14 cellular contexts compared by ENCODE assay signal in the genomic region with DNA sequence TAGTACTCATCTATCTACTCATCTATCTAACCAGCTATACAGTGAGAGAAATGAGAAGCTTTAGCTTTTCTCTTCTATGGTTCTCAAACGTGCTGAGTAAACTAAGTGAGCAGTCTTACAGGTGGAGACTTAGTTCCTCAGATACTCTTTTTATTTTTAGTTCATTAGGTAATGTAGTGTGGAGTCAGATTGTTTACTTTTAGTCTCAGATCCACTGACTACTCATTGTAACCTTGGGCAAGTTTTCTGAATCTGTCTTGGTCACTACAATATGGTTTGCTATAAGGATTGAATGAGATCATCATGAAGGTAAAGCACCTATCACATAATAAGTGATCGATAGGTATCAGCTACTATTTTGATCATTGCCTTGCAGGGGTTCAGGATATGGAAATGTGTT.
A peak's percentile ranks its signal among the peaks of the same experiment; 100 is the strongest.
DNase-seq lines count a peak whose midpoint lies in the region; ATAC-seq, FAIRE-seq and TF ChIP-seq lines count a peak whose summit lies in the region.
"Had no signal": no experiment of that assay in that cellular context is flagged by ENCODE, and none has a peak within 500 bp of the region (broad histone marks: within the 10 kb centered on the region; RNA-seq: fewer than 3 reads in every experiment).

No MANE protein-coding gene starts in this region.

- no peak overlapping the region for H3K4me2 ChIP-seq in MM.1S (ENCODE audit: low read depth, low read length)
- H3K4me2 ChIP-seq: BLaER1 treated with 17β-estradiol and CSF1 and Interleukin-3, amounts not matched to agents 10 nM and 100 nM had no signal

- peak; percentile 47 for FAIRE-seq in islet of Langerhans (lab: Jason Lieb, UNC)
- FAIRE-seq: GM12878 had no signal

- H3K4me3 ChIP-seq in MM.1S (ENCODE audit: low read length) (no peak overlapping the region), RWPE2 (ENCODE audit: severe bottlenecking) (no peak overlapping the region)
- H3K4me3 ChIP-seq: BLaER1 treated with 17β-estradiol and CSF1 and Interleukin-3, amounts not matched to agents 10 nM and 100 nM; GM12878 had no signal

- H3K27me3 ChIP-seq in MM.1S (replicated peaks; ENCODE audit: insufficient read depth, low read length) (no peaks in the 10 kb centered on the region), RWPE2 (ENCODE audit: insufficient read depth, poor library complexity, severe bottlenecking) (no peaks in the 10 kb centered on the region)
- H3K27me3 ChIP-seq: BLaER1 treated with 17β-estradiol and CSF1 and Interleukin-3, amounts not matched to agents 10 nM and 100 nM had no signal

- peak overlapping the region in 2 of 3 experiments; percentile 68 to 70 for H3K27ac Mint-ChIP-seq in nephron
- H3K27ac Mint-ChIP-seq: CD4-positive, CD25-positive, alpha-beta regulatory T cell; H9 had no signal

- no peak overlapping the region for H3K4me3 Mint-ChIP-seq in nephron
- H3K4me3 Mint-ChIP-seq: CD4-positive, CD25-positive, alpha-beta regulatory T cell; H9 had no signal

- H3K9me3 Mint-ChIP-seq in nephron, result no peaks in the 10 kb centered on the region
- H3K9me3 Mint-ChIP-seq: CD4-positive, CD25-positive, alpha-beta regulatory T cell; H9 had no signal

- H3K9me2 ChIP-seq in MM.1S (replicated peaks; ENCODE audit: insufficient read depth, low read length), result no peaks in the 10 kb centered on the region

- TF ChIP-seq CTCF in MM.1S (IDR thresholded peaks at IDR 0.05; ENCODE audit: low read length) (no peak), RWPE2 (IDR thresholded peaks at IDR 0.05; ENCODE audit: poor library complexity, severe bottlenecking) (no peak), nephron (IDR thresholded peaks at IDR 0.05; ENCODE audit: unreplicated experiment in 3 of 3) (no peak)

- H2AFZ ChIP-seq in MM.1S (ENCODE audit: low read length), result no peak overlapping the region

- H3K4me1 Mint-ChIP-seq in nephron, result peaks cover 13% of the 10 kb centered on the region
- H3K4me1 Mint-ChIP-seq: CD4-positive, CD25-positive, alpha-beta regulatory T cell had no signal

- H3K79me2 ChIP-seq in MM.1S (ENCODE audit: low read length), result no peaks in the 10 kb centered on the region

- H3K9me3 ChIP-seq in MM.1S (replicated peaks; ENCODE audit: insufficient read depth, low read length) (no peaks in the 10 kb centered on the region), RWPE2 (ENCODE audit: severe bottlenecking) (no peaks in the 10 kb centered on the region)
- H3K9me3 ChIP-seq: BLaER1 treated with 17β-estradiol and CSF1 and Interleukin-3, amounts not matched to agents 10 nM and 100 nM had no signal

- in situ Hi-C loops in KBM-7 (cut with MboI; ENCODE audit: low pct_unique_long_range_greater_than_20kb, low sequenced_read_pairs), result loop anchor here (25.0 kb wide), 1 partner anchor 522 kb away; no protein-coding TSS in a partner anchor

- H3K36me3 ChIP-seq in MM.1S (replicated peaks; ENCODE audit: insufficient read depth, low read length), result no peaks in the 10 kb centered on the region
- H3K36me3 ChIP-seq in RWPE2 (ENCODE audit: low read depth), result no peaks in the 10 kb centered on the region
- H3K36me3 ChIP-seq: BLaER1 treated with 17β-estradiol and CSF1 and Interleukin-3, amounts not matched to agents 10 nM and 100 nM had no signal

- DNase-seq in MM.1S (peak; percentile 11), RWPE2 (ENCODE audit: low spot score) (no peak), NCI-H1417 treated with DMSO at 0.1 percent for 48 hours (lab: John Stamatoyannopoulos, UW) (no peak), SIG-M5 treated with dmso at 0.1 percent for 504 hours (lab: John Stamatoyannopoulos, UW; ENCODE audit: unreplicated experiment) (no peak), KBM-7 (no peak)
- DNase-seq: ACHN; CD4-positive, CD25-positive, alpha-beta regulatory T cell; DMS79; GOT3; H9 had no signal

- no peaks in the 10 kb centered on the region for H3K27me3 Mint-ChIP-seq in nephron (ENCODE audit: low read depth)

- peak; percentile 52; the same call in 1 of the 3 replicates for ATAC-seq in RWPE2 (ENCODE audit: low read depth)
- ATAC-seq: GM12878 had no signal

- H3K4me1 ChIP-seq in MM.1S (ENCODE audit: low read length) (peaks cover 6% of the 10 kb centered on the region; the same call in 1 of the 2 replicates), RWPE2 (ENCODE audit: insufficient read depth, poor library complexity, severe bottlenecking) (no peaks in the 10 kb centered on the region)
- H3K4me1 ChIP-seq: BLaER1 treated with 17β-estradiol and CSF1 and Interleukin-3, amounts not matched to agents 10 nM and 100 nM had no signal

- H4K20me1 ChIP-seq in MM.1S (ENCODE audit: insufficient read depth, low read length), result no peaks in the 10 kb centered on the region
- H4K20me1 ChIP-seq: BLaER1 treated with 17β-estradiol and CSF1 and Interleukin-3, amounts not matched to agents 10 nM and 100 nM had no signal

- H3K27ac ChIP-seq in MM.1S (ENCODE audit: low read length) (no peak overlapping the region), RWPE2 (ENCODE audit: poor library complexity, severe bottlenecking) (no peak overlapping the region)
- H3K27ac ChIP-seq: BLaER1 treated with 17β-estradiol and CSF1 and Interleukin-3, amounts not matched to agents 10 nM and 100 nM had no signal

- H3K9ac ChIP-seq in MM.1S (ENCODE audit: low read length), result no peak overlapping the region

- no peaks in the 10 kb centered on the region for H3F3A ChIP-seq in MM.1S (ENCODE audit: insufficient read depth, low read length)

- no peaks in the 10 kb centered on the region for H3K36me3 Mint-ChIP-seq in nephron (ENCODE audit: low read depth)
- H3K36me3 Mint-ChIP-seq: CD4-positive, CD25-positive, alpha-beta regulatory T cell had no signal
